Comparison of ENCODE assay signal across 1 cellular context in the genomic region with DNA sequence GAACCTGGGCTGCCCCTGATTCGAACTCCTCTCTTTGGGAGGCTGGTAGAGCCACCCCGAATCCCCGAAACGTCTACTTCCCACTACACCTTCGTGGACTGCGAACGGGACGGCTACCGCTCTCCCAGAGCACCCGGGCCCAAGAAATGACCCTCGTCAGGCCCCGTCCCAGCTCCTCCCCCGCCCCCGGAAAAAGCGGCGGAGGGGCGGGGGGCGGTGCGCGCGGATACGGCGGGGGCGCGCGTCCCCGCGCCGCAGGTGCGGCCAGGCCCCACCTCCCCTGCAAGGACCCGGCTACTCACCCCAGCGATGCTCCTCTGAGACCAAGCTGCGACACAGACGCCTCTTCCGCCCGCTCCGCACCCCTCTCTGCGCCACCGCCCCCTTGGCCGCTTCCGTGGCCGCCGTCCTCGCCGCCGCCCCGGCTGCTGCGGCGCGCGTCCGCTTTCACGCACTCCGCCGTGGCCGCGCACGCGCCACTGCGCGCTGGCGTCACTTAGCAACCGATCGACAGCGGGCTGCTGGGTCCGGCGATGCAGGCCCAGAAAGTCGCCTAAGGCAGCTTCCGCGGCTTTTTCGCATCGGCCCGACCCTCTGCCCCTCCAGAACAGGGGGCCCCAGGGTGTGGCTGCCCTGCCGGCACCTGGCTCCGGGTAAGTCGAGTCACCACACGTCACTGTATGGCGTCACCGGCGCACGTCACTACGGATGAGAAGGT.
TF ChIP-seq lines count a peak whose summit lies in the region.

A gene (minus strand): TSS at position 432 of the 718 bp plus-strand sequence.

TF ChIP-seq in HepG2, 621 proteins besides CTCF, POLR2A, EP300 and RAD21 (continued from another document):
- TF ChIP-seq, protein P1, sequence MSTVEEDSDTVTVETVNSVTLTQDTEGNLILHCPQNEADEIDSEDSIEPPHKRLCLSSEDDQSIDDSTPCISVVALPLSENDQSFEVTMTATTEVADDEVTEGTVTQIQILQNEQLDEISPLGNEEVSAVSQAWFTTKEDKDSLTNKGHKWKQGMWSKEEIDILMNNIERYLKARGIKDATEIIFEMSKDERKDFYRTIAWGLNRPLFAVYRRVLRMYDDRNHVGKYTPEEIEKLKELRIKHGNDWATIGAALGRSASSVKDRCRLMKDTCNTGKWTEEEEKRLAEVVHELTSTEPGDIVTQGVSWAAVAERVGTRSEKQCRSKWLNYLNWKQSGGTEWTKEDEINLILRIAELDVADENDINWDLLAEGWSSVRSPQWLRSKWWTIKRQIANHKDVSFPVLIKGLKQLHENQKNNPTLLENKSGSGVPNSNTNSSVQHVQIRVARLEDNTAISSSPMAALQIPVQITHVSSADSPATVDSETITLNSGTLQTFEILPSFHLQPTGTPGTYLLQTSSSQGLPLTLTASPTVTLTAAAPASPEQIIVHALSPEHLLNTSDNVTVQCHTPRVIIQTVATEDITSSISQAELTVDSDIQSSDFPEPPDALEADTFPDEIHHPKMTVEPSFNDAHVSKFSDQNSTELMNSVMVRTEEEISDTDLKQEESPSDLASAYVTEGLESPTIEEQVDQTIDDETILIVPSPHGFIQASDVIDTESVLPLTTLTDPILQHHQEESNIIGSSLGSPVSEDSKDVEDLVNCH (CRISPR knock-in tag; IDR thresholded peaks at IDR 0.05), result 0 out of 2 replicates have a peak, but pooled peaks have one; percentile 64
